ENCODE assay signal across 8 cellular contexts in the genomic region with DNA sequence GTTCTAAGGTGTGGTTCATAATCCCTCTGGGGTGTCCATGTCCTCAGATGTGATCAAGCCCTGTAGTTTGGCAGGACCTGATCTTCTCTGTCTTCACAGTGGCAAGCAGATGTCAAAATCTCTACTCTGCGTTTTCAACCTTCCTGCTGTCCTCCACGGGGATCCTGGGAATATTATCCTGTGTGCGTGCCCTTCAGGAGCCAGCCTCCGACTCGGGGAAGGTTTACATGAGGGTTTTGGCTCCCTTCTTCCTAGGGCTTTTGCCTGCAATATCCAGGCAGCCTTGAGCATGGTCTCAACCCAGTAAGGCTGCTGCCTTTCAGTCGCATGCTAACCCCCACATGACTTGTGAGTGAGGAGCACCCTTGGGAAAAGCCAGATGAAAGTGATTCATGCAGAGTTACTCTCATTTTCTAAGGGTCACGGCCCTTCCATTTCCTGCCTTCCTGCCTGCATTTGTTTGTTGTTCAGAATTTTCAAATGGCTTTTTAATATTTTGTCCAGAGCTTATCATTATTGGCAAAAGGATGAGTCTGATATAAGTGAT.
DNase-seq lines count a peak whose midpoint lies in the region; ATAC-seq and TF ChIP-seq lines count a peak whose summit lies in the region.

No MANE protein-coding gene starts in this region.

- no peaks in the 10 kb centered on the region for H3K27me3 Mint-ChIP-seq in activated CD8-positive, alpha-beta memory T cell treated with anti-CD3 and anti-CD28 coated beads, Interleukin-2, amount 10 ng/mL, durations not matched to agents 7 days and 5 days

- CTCF ChIA-PET in activated CD8-positive, alpha-beta memory T cell treated with anti-CD3 and anti-CD28 coated beads, Interleukin-2, amount 10 ng/mL, durations not matched to agents 7 days and 5 days (lab: Charles Lee): interaction anchor here (0.8 to 3.5 kb wide), 8 partner anchors 8 to 362 kb away, joined by 3 to 19 read pairs (median 4); no protein-coding TSS in a partner anchor

- peak; percentile 52 for DNase-seq in activated CD8-positive, alpha-beta memory T cell treated with anti-CD3 and anti-CD28 coated beads, Interleukin-2, amount 10 ng/mL, durations not matched to agents 7 days and 5 days
- no peak for DNase-seq in activated CD8-positive, alpha-beta memory T cell treated with anti-CD3 and anti-CD28 coated beads, Interleukin-2, amount 50 U/mL, for 4 hours
- peak; percentile 93 for DNase-seq in RPMI7951 (ENCODE audit: low read depth)
- DNase-seq in epithelial cell of proximal tubule (ENCODE audit: low read depth): peak; percentile 46
- peak; percentile 81 for DNase-seq in pulmonary artery endothelial cell (ENCODE audit: low read depth, low spot score)
- DNase-seq in NCI-H524 (lab: John Stamatoyannopoulos, UW): no peak
- no peak for DNase-seq in NCI-H774 (lab: John Stamatoyannopoulos, UW)
- DNase-seq in NCI-H526 (lab: John Stamatoyannopoulos, UW): no peak

- peak overlapping the region; percentile 98 for H3K27ac Mint-ChIP-seq in activated CD8-positive, alpha-beta memory T cell treated with anti-CD3 and anti-CD28 coated beads, Interleukin-2, amount 10 ng/mL, durations not matched to agents 7 days and 5 days

- H3K4me3 ChIP-seq in epithelial cell of proximal tubule (ENCODE audit: low read depth, low read length): no peak overlapping the region

- peaks cover 53% of the 10 kb centered on the region for H3K36me3 Mint-ChIP-seq in activated CD8-positive, alpha-beta memory T cell treated with anti-CD3 and anti-CD28 coated beads, Interleukin-2, amount 10 ng/mL, durations not matched to agents 7 days and 5 days

- peak overlapping the region; percentile 37 for H3K4me3 Mint-ChIP-seq in activated CD8-positive, alpha-beta memory T cell treated with anti-CD3 and anti-CD28 coated beads, Interleukin-2, amount 10 ng/mL, durations not matched to agents 7 days and 5 days

- H3K4me1 Mint-ChIP-seq in activated CD8-positive, alpha-beta memory T cell treated with anti-CD3 and anti-CD28 coated beads, Interleukin-2, amount 10 ng/mL, durations not matched to agents 7 days and 5 days: peaks cover 72% of the 10 kb centered on the region

- peaks cover 8% of the 10 kb centered on the region for H3K9me3 Mint-ChIP-seq in activated CD8-positive, alpha-beta memory T cell treated with anti-CD3 and anti-CD28 coated beads, Interleukin-2, amount 10 ng/mL, durations not matched to agents 7 days and 5 days (ENCODE audit: low read depth)

- ATAC-seq in activated CD8-positive, alpha-beta memory T cell treated with anti-CD3 and anti-CD28 coated beads, Interleukin-2, amount 10 ng/mL, durations not matched to agents 7 days and 5 days: no peak

- no peak for TF ChIP-seq CTCF in epithelial cell of proximal tubule (conservative IDR thresholded peaks at IDR 0.05; ENCODE audit: low read depth, low read length)

Comparison
In these comparisons a context has a peak if more than half of its experiments do, and no peak if none do; other contexts are left out.
1. DNase-seq: peak in activated CD8-positive, alpha-beta memory T cell treated with anti-CD3 and anti-CD28 coated beads, Interleukin-2, amount 10 ng/mL, durations not matched to agents 7 days and 5 days (single experiment), RPMI7951 (single experiment), epithelial cell of proximal tubule (single experiment) and pulmonary artery endothelial cell (single experiment); none in activated CD8-positive, alpha-beta memory T cell treated with anti-CD3 and anti-CD28 coated beads, Interleukin-2, amount 50 U/mL, for 4 hours (single experiment), NCI-H524 (0 of 2), NCI-H774 (single experiment) and NCI-H526 (0 of 2).